Comparison of ENCODE assay signal across 20 cellular contexts in the genomic region with DNA sequence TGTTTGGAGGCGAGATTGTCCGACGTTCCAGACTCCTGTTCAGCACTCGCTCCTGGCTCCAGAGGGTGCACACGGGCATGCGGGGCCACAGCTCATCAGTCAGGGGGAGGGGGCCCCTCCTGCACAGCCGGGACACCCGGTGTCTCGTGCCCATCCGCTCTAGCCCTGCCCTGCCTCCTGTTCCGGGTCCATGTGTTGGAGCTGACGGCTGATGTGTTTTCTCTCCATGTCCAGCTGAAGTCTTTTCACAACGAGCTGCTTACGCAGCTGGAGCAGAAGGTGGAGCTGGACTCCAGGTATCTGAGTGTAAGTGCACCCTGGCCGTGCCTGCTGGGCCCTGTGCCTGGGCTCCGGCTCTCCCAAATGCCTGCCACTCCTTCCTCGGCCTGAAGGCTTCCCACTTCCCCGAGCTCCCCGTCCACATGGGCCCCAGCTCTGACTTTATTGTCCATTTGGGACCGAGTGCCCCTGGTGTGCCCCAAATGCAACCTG. TPM values are rescaled to one million over a fixed set of nuclear protein-coding genes. Genes with fewer than 3 reads are reported as not detected.
A peak's percentile ranks its signal among the peaks of the same experiment; 100 is the strongest.
DNase-seq lines count a peak whose midpoint lies in the region; ATAC-seq and TF ChIP-seq lines count a peak whose summit lies in the region.
"Had no signal": no experiment of that assay in that cellular context is flagged by ENCODE, and none has a peak within 500 bp of the region (broad histone marks: within the 10 kb centered on the region; RNA-seq: fewer than 3 reads in every experiment).

No MANE protein-coding gene starts in this region.

- intact Hi-C loops in lower lobe of right lung (cut with DNase I): no loop called here
- intact Hi-C loops in vagina (cut with DNase I): loop anchor here (5.0 kb wide), 1 partner anchor 38 kb away; no protein-coding TSS in a partner anchor

- no peak for TF ChIP-seq CTCF in RWPE1 (conservative IDR thresholded peaks at IDR 0.05; ENCODE audit: low read depth)
- TF ChIP-seq CTCF in lower lobe of right lung (IDR thresholded peaks at IDR 0.05): no peak
- TF ChIP-seq CTCF in vagina (IDR thresholded peaks at IDR 0.05): no peak

- POLR2A ChIA-PET in RWPE1 (lab: Yijun Ruan, JAX; ENCODE audit: low non-redundant PET): no interaction called here

- H3K9me3 ChIP-seq in lower lobe of right lung: no peaks in the 10 kb centered on the region
- H3K9me3 ChIP-seq in vagina: no peaks in the 10 kb centered on the region
- H3K9me3 ChIP-seq: BE2C had no signal

- H3K36me3 ChIP-seq in lower lobe of right lung (peaks cover 42% of the 10 kb centered on the region), vagina (peaks cover 0 to 24% of the 10 kb centered on the region in 2 donors)

- H3K27me3 ChIP-seq in lower lobe of right lung (ENCODE audit: low read depth) (no peaks in the 10 kb centered on the region), vagina (no peaks in the 10 kb centered on the region)
- H3K27me3 ChIP-seq: BE2C had no signal

- no peak for DNase-seq in RWPE1 (ENCODE audit: low spot score)
- DNase-seq in lower lobe of right lung: no peak
- no peak for DNase-seq in vagina (ENCODE audit: extremely low spot score in 2 of 2)
- no peak for DNase-seq in NAMALWA (ENCODE audit: low spot score)
- no peak for DNase-seq in NCI-H1436 (lab: John Stamatoyannopoulos, UW)
- DNase-seq: BE2C; Calu3; CD4-positive, alpha-beta memory T cell; DMS79; GM23248; MV-4-11; NCI-H1417 treated with DMSO at 0.1 percent for 48 hours; NCI-H2029 treated with DMSO at 0.1 percent for 48 hours; NCI-H510A; NCI-H774; Right ventricle myocardium superior had no signal

- no peak overlapping the region for H3K4me3 ChIP-seq in lower lobe of right lung
- no peak overlapping the region for H3K4me3 ChIP-seq in vagina
- H3K4me3 ChIP-seq: GM23248, K562, SK-N-MC had no signal

- no peak for ATAC-seq in lower lobe of right lung
- ATAC-seq in GM19467 (IDR thresholded peaks at IDR 0.05; ENCODE audit: unreplicated experiment): no peak
- ATAC-seq: K562 had no signal

- H3K27ac ChIP-seq in RWPE1 (peak overlapping the region; percentile 99), cingulate gyrus (ENCODE audit: low read depth, low read length) (peak overlapping the region; percentile 81), lower lobe of right lung (peak overlapping the region; percentile 87), vagina (peak overlapping the region; percentile 60)
- H3K27ac ChIP-seq: GM23248, SK-N-MC had no signal

- CTCF ChIA-PET in RWPE1 (lab: Yijun Ruan, JAX): interaction anchor here (0.6 to 1.7 kb wide), 9 partner anchors 9 to 1098 kb away, joined by 3 to 15 read pairs (median 3); a partner anchor contains a TSS

- H3K4me1 ChIP-seq in lower lobe of right lung (peaks cover 65% of the 10 kb centered on the region), vagina (peaks cover 61% of the 10 kb centered on the region)

- TF ChIP-seq POLR2A in vagina (IDR thresholded peaks at IDR 0.05): no peak

RNA-seq across cellular contexts. Expression of a gene that starts 50.5 kb away (rescaled TPM):
- total RNA-seq in lower lobe of right lung: 119 TPM
- 113 TPM for total RNA-seq in vagina
